ENCODE assay signal across 19 cellular contexts in genomic region chr11:70189622-70190021, GRCh38. TPM values are rescaled to one million over a fixed set of nuclear protein-coding genes. Genes with fewer than 3 reads are reported as not detected.
A peak's percentile ranks its signal among the peaks of the same experiment; 100 is the strongest.
DNase-seq lines count a peak whose midpoint lies in the region; ATAC-seq, FAIRE-seq and TF ChIP-seq lines count a peak whose summit lies in the region.
"Had no signal": no experiment of that assay in that cellular context is flagged by ENCODE, and none has a peak within 500 bp of the region (broad histone marks: within the 10 kb centered on the region; RNA-seq: fewer than 3 reads in every experiment).

No MANE protein-coding gene starts in this region.

- TF ChIP-seq CTCF in A549 (IDR thresholded peaks at IDR 0.05) (no peak), keratinocyte (optimal IDR thresholded peaks at IDR 0.05 in 1 of 3, IDR thresholded peaks at IDR 0.05 in 1 of 3, conservative IDR thresholded peaks at IDR 0.05 in 1 of 3; ENCODE audit: extremely low read depth in 1 of 3, insufficient read depth in 2 of 3, low read length in 3 of 3) (no peak), PC-3 (conservative IDR thresholded peaks at IDR 0.05; ENCODE audit: low read depth, low read length) (no peak)

- ATAC-seq in A549, result no peak
- ATAC-seq in PC-3, result no peak
- ATAC-seq: GM23338, HCT116 had no signal

- no TSS peak for BruUV-seq in PC-3 (replicated peaks; lab: Mats Ljungman, UMichigan)

- TF ChIP-seq POLR2A in A549 (IDR thresholded peaks at IDR 0.05; ENCODE audit: low read length), result no peak

- peak; percentile 72 for FAIRE-seq in A549 (lab: Jason Lieb, UNC)
- FAIRE-seq in HTR-8/SVneo (lab: Jason Lieb, UNC), result peak; percentile 87
- peak; percentile 59 for FAIRE-seq in keratinocyte (lab: Jason Lieb, UNC)
- peak; percentile 85 for FAIRE-seq in urothelium cell line (lab: Jason Lieb, UNC)
- FAIRE-seq: GM12892 had no signal

- no peak overlapping the region for H3K9ac ChIP-seq in keratinocyte (ENCODE audit: control insufficient read depth, extremely low read depth, insufficient read depth, low read length)
- no peak overlapping the region for H3K9ac ChIP-seq in PC-3 (ENCODE audit: low read length)

- H3K4me2 ChIP-seq in A549 (no peak overlapping the region), keratinocyte (ENCODE audit: control insufficient read depth, extremely low read depth, insufficient read depth, low read depth, low read length) (no peak overlapping the region), PC-3 (ENCODE audit: low read length) (no peak overlapping the region)
- H3K4me2 ChIP-seq: GM23338 had no signal

- H3K9me2 ChIP-seq in PC-3 (replicated peaks; ENCODE audit: low read length), result no peaks in the 10 kb centered on the region

- H3K9me3 ChIP-seq in A549 (no peaks in the 10 kb centered on the region), keratinocyte (ENCODE audit: control insufficient read depth, low read depth, low read length) (no peaks in the 10 kb centered on the region), PC-3 (ENCODE audit: low read length) (no peaks in the 10 kb centered on the region)

- POLR2A ChIA-PET in A549 (lab: Yijun Ruan, JAX), result no interaction called here
- POLR2A ChIA-PET in PC-3 (lab: Charles Lee; ENCODE audit: unreplicated experiment), result no interaction called here

- no peak overlapping the region for H2AFZ ChIP-seq in keratinocyte (ENCODE audit: control insufficient read depth, low read length)
- H2AFZ ChIP-seq in PC-3 (ENCODE audit: low read length), result no peak overlapping the region
- H2AFZ ChIP-seq: GM23338 had no signal

- dilution Hi-C loops in keratinocyte (cut with MboI; ENCODE audit: extremely low pct_ligation_motif_present, low sequenced_read_pairs), result no loop called here

- H3K9me1 ChIP-seq in keratinocyte (ENCODE audit: control insufficient read depth, extremely low read depth, insufficient read depth, low read length), result no peaks in the 10 kb centered on the region

- H3K4me1 ChIP-seq in A549, result no peaks in the 10 kb centered on the region
- H3K4me1 ChIP-seq in keratinocyte (ENCODE audit: control insufficient read depth, extremely low read depth, insufficient read depth, low read length), result no peaks in the 10 kb centered on the region
- H3K4me1 ChIP-seq in PC-3 (ENCODE audit: insufficient read depth, low read length), result no peaks in the 10 kb centered on the region; the same call in 1 of the 2 replicates

- peaks cover 14% of the 10 kb centered on the region for H3F3A ChIP-seq in PC-3 (ENCODE audit: low read length, unreplicated experiment)

- no peak for TF ChIP-seq RAD21 in A549 (conservative IDR thresholded peaks at IDR 0.05 in 1 of 2, IDR thresholded peaks at IDR 0.05 in 1 of 2)

- intact Hi-C loops in PC-3 (cut with micrococcal nuclease), result loop anchor here (10.0 kb wide), 2 partner anchors 105 to 245 kb away; no protein-coding TSS in a partner anchor

- H3K79me2 ChIP-seq in keratinocyte (ENCODE audit: control insufficient read depth, insufficient read depth, low read length) (no peaks in the 10 kb centered on the region), PC-3 (ENCODE audit: low read length) (no peaks in the 10 kb centered on the region)

- H3K27me3 ChIP-seq in keratinocyte (ENCODE audit: control insufficient read depth, extremely low read depth, insufficient read depth, low read length), result no peaks in the 10 kb centered on the region
- no peaks in the 10 kb centered on the region for H3K27me3 ChIP-seq in PC-3 (ENCODE audit: low read length)

- no peaks in the 10 kb centered on the region for H4K20me1 ChIP-seq in keratinocyte (ENCODE audit: control insufficient read depth, extremely low read depth, insufficient read depth, low read length)
- H4K20me1 ChIP-seq in PC-3 (ENCODE audit: low read length), result no peaks in the 10 kb centered on the region

- H3K36me3 ChIP-seq in keratinocyte (ENCODE audit: control insufficient read depth in 2 of 2, extremely low read depth in 1 of 2, insufficient read depth in 2 of 2, low read length in 2 of 2) (peaks cover 0 to 1% of the 10 kb centered on the region in 2 experiments), PC-3 (ENCODE audit: low read depth, low read length) (peaks cover 26% of the 10 kb centered on the region; the same call in 1 of the 2 replicates)

- CTCF ChIA-PET in A549 (lab: Yijun Ruan, JAX) (no interaction called here), PC-3 (lab: Charles Lee) (no interaction called here)

- WGBS in A549 (ENCODE audit: missing lambda C conversion rate), result 72% methylated on average over 11 of the region's 11 CpGs

- no peak for TF ChIP-seq EP300 in A549 (IDR thresholded peaks at IDR 0.05)

- H3K27ac ChIP-seq in A549 (no peak overlapping the region), keratinocyte (ENCODE audit: control insufficient read depth, insufficient read depth, low read length) (no peak overlapping the region), PC-3 (ENCODE audit: low read length) (no peak overlapping the region)

- H3K4me3 ChIP-seq in A549, result no peak overlapping the region
- no peak overlapping the region for H3K4me3 ChIP-seq in keratinocyte (ENCODE audit: control insufficient read depth in 2 of 3, extremely low read depth in 1 of 3, insufficient read depth in 2 of 3, low read depth in 1 of 3, low read length in 3 of 3)
- no peak overlapping the region for H3K4me3 ChIP-seq in PC-3 (ENCODE audit: low read length)
- H3K4me3 ChIP-seq: GM23338 had no signal

- DNase-seq in A549 (ENCODE audit: low read depth in 1 of 2, low spot score in 1 of 2) (no peak), HTR-8/SVneo (ENCODE audit: insufficient read length, low spot score) (no peak), keratinocyte (ENCODE audit: low read depth, low spot score) (no peak), urothelium cell line (ENCODE audit: low spot score) (no peak), cerebellar nuclear complex (lab: John Stamatoyannopoulos, UW) (no peak), midbrain (lab: John Stamatoyannopoulos, UW) (no peak), PC-3 (no peak)
- DNase-seq: 8988T; C1 segment of cervical spinal cord; Calu3; CD4-positive, alpha-beta memory T cell; COR-L47; DMS53; DMS79 treated with DMSO at 0.1 percent for 48 hours; GF-D8; H9 had no signal

TF ChIP-seq in A549, 52 proteins besides CTCF, POLR2A, EP300 and RAD21:
- no peak for TF ChIP-seq SMC3 (IDR thresholded peaks at IDR 0.05)
- TF ChIP-seq NR3C1 (IDR thresholded peaks at IDR 0.05), result no peak
- TF ChIP-seq REST (IDR thresholded peaks at IDR 0.05), result no peak
- no peak for TF ChIP-seq POLR2AphosphoS2 (conservative IDR thresholded peaks at IDR 0.05; ENCODE audit: low read length)
- TF ChIP-seq KDM1A (IDR thresholded peaks at IDR 0.05; ENCODE audit: low read depth), result no peak
- TF ChIP-seq CEBPB (IDR thresholded peaks at IDR 0.05), result no peak
- TF ChIP-seq PHF8 (IDR thresholded peaks at IDR 0.05; ENCODE audit: borderline replicate concordance, low read depth), result no peak
TF ChIP-seq in A549: peak in this region for 0.

RNA-seq across cellular contexts. Expression of gene FADD, which starts 13.5 kb away (rescaled TPM):
- polyA plus RNA-seq in A549 (2011; rRNA removed) (30.2 and 34.7 TPM in 2 replicates), A549 (2017; fragmentation: RNase III; extraction: RNeasy Plus Mini Kit Qiagen cat#74134 plus additional on column Dnase treatment) (54.4 to 64.9 TPM (median 59.1 TPM) in 3 replicates), keratinocyte (31.5 to 45.3 TPM (median 33.7 TPM) in 3 replicates)
- 28.2 and 38.1 TPM in 2 replicates for polyA plus RNA-seq in A549 (2012; cell fraction: cytosol; rRNA removed)
- polyA plus RNA-seq in A549 (2012; cell fraction: nucleus; rRNA removed), result 29.5 and 29.7 TPM in 2 replicates
- polyA minus RNA-seq in A549 (2011; rRNA and poly(A)+ RNA removed), result 35.3 and 37.0 TPM in 2 replicates
- 19.9 TPM for polyA plus RNA-seq in keratinocyte (2011; ENCODE audit: low read depth)
- polyA plus RNA-seq in keratinocyte (2011; cell fraction: cytosol; rRNA removed), result 26.6 and 33.6 TPM in 2 replicates
- 19.2 and 23.2 TPM in 2 replicates for polyA plus RNA-seq in keratinocyte (2011; cell fraction: nucleus; rRNA removed)
- 15.4 and 39.2 TPM in 2 replicates for polyA plus RNA-seq in keratinocyte (2012; ENCODE audit: low replicate concordance)
- 28.7 to 39.0 TPM (median 32.6 TPM) in 3 replicates for polyA minus RNA-seq in keratinocyte
- 39.9 TPM for polyA minus RNA-seq in keratinocyte (2011; cell fraction: cytosol; rRNA and poly(A)+ RNA removed)
- 11.6 and 13.4 TPM in 2 replicates for polyA minus RNA-seq in keratinocyte (2011; cell fraction: nucleus; rRNA and poly(A)+ RNA removed)
- 79.5 and 93.9 TPM in 2 replicates for total RNA-seq in PC-3 (2014; rRNA removed)
